ENCODE assay signal across 1 cellular context in genomic region chr15:90126022-90126421, GRCh38.
A peak's percentile ranks its signal among the peaks of the same experiment; 100 is the strongest.
TF ChIP-seq lines count a peak whose summit lies in the region.

No MANE protein-coding gene starts in this region.

TF ChIP-seq in HepG2, 621 proteins besides CTCF, POLR2A, EP300 and RAD21 (continued from another document):
- no peak for TF ChIP-seq ZNF276 (CRISPR knock-in tag; IDR thresholded peaks at IDR 0.05; ENCODE audit: low read depth)
- no peak for TF ChIP-seq SMARCE1 (IDR thresholded peaks at IDR 0.05; ENCODE audit: borderline replicate concordance)
- no peak for TF ChIP-seq SRSF9 (IDR thresholded peaks at IDR 0.05; ENCODE audit: borderline replicate concordance, insufficient read depth, low read depth, low read length, poor library complexity, severe bottlenecking)
- no peak for TF ChIP-seq ZNF782 (CRISPR knock-in tag; IDR thresholded peaks at IDR 0.05; ENCODE audit: borderline replicate concordance)
- TF ChIP-seq ZNF605 (CRISPR knock-in tag; IDR thresholded peaks at IDR 0.05) = peak; percentile 6; the same call in 1 of the 2 replicates
- no peak for TF ChIP-seq NCOA2 (CRISPR knock-in tag; IDR thresholded peaks at IDR 0.05)
- TF ChIP-seq ZNF441 (CRISPR knock-in tag; IDR thresholded peaks at IDR 0.05; ENCODE audit: borderline replicate concordance) = peak; percentile 99
- no peak for TF ChIP-seq NCOR1 (IDR thresholded peaks at IDR 0.05; ENCODE audit: borderline replicate concordance, low read length)
- TF ChIP-seq SAP130 (CRISPR knock-in tag; IDR thresholded peaks at IDR 0.05; ENCODE audit: low read depth) = peak; percentile 22; the same call in 1 of the 2 replicates
- TF ChIP-seq ZIK1 (CRISPR knock-in tag; IDR thresholded peaks at IDR 0.05; ENCODE audit: borderline replicate concordance, low read depth) = no peak
- no peak for TF ChIP-seq POLR2AphosphoS5 (IDR thresholded peaks at IDR 0.05; ENCODE audit: low read depth, low read length)
- peak; percentile 80; the same call in 1 of the 2 replicates for TF ChIP-seq ZBTB37 (CRISPR knock-in tag; IDR thresholded peaks at IDR 0.05)
- no peak for TF ChIP-seq KLF15 (CRISPR knock-in tag; IDR thresholded peaks at IDR 0.05; ENCODE audit: borderline replicate concordance)
- TF ChIP-seq IKZF1 (IDR thresholded peaks at IDR 0.05) = no peak
- TF ChIP-seq RARA (CRISPR knock-in tag; IDR thresholded peaks at IDR 0.05) = peak; percentile 53; the same call in 1 of the 2 replicates
- no peak for TF ChIP-seq PHF8 (CRISPR knock-in tag; IDR thresholded peaks at IDR 0.05)
- no peak for TF ChIP-seq AKAP8 (CRISPR knock-in tag; IDR thresholded peaks at IDR 0.05)
- no peak for TF ChIP-seq ZFP36L2 (CRISPR knock-in tag; IDR thresholded peaks at IDR 0.05)
- TF ChIP-seq THYN1 (CRISPR knock-in tag; IDR thresholded peaks at IDR 0.05; ENCODE audit: borderline replicate concordance, low read depth) = no peak
- no peak for TF ChIP-seq ATF5 (CRISPR knock-in tag; IDR thresholded peaks at IDR 0.05; ENCODE audit: low read depth)
- TF ChIP-seq NFIC (IDR thresholded peaks at IDR 0.05; ENCODE audit: low read length) = no peak
- TF ChIP-seq MTF2 (CRISPR knock-in tag; IDR thresholded peaks at IDR 0.05; ENCODE audit: borderline replicate concordance) = no peak
- no peak for TF ChIP-seq TRIM24 (CRISPR knock-in tag; IDR thresholded peaks at IDR 0.05)
- TF ChIP-seq KLF13 (CRISPR knock-in tag; IDR thresholded peaks at IDR 0.05) = no peak
- TF ChIP-seq MXD4 (CRISPR knock-in tag; IDR thresholded peaks at IDR 0.05) = no peak
- no peak for TF ChIP-seq SYNCRIP (IDR thresholded peaks at IDR 0.05; ENCODE audit: insufficient read depth, low read depth, low read length)
- TF ChIP-seq ZNF503 (CRISPR knock-in tag; IDR thresholded peaks at IDR 0.05) = no peak
- TF ChIP-seq ZFYVE20 (CRISPR knock-in tag; IDR thresholded peaks at IDR 0.05; ENCODE audit: borderline replicate concordance, low read depth) = no peak
- TF ChIP-seq, protein P1, sequence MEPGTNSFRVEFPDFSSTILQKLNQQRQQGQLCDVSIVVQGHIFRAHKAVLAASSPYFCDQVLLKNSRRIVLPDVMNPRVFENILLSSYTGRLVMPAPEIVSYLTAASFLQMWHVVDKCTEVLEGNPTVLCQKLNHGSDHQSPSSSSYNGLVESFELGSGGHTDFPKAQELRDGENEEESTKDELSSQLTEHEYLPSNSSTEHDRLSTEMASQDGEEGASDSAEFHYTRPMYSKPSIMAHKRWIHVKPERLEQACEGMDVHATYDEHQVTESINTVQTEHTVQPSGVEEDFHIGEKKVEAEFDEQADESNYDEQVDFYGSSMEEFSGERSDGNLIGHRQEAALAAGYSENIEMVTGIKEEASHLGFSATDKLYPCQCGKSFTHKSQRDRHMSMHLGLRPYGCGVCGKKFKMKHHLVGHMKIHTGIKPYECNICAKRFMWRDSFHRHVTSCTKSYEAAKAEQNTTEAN (CRISPR knock-in tag; conservative IDR thresholded peaks at IDR 0.05) = no peak
- TF ChIP-seq CENPT (CRISPR knock-in tag; IDR thresholded peaks at IDR 0.05; ENCODE audit: low read depth) = no peak
- TF ChIP-seq HOXD1 (CRISPR knock-in tag; IDR thresholded peaks at IDR 0.05) = no peak
- TF ChIP-seq WIZ (CRISPR knock-in tag; IDR thresholded peaks at IDR 0.05) = no peak
- peak; percentile 46 for TF ChIP-seq NFYC (CRISPR knock-in tag; IDR thresholded peaks at IDR 0.05)
- TF ChIP-seq KAT2B (IDR thresholded peaks at IDR 0.05; ENCODE audit: borderline replicate concordance, low read depth, low read length) = no peak
